In the genomic region with DNA sequence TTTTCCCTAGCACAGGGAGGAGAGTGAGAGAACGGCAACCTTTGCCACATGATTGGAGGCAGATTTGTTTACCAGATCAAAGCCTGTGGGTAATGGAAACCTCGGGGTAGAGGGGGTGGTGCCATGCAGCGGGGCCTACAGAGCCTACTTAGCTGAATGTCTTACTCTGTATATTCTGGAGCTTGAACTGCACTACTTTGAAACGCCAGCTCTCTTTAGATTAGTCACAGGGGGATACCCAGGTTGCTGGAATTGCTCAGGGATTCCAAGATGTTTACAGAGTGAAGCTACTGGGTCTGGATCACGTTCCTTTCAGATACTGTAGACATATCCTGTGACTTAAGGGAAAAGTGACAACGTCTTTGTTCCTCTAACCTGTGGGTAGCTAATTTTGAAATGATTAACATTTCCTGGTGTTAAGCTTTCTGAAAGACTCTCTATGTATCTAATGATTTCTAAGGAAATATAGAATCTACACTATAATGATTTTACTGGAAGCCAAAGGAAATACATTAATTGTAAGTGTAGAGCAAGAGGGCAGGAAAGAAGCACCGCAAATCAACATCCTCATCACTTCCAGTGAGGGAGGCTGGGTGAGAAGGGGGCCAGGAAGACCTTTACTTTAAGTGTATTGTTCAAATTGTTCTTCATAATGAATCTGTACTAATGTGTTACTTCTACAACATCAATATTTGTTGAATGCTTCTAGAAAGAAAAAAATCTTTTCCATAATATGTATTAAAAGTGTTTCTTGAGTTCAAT, we compare ENCODE assay signal across 10 cellular contexts.
DNase-seq lines count a peak whose midpoint lies in the region; ATAC-seq and TF ChIP-seq lines count a peak whose summit lies in the region.
"Had no signal": no experiment of that assay in that cellular context is flagged by ENCODE, and none has a peak within 500 bp of the region (broad histone marks: within the 10 kb centered on the region; RNA-seq: fewer than 3 reads in every experiment).

No MANE protein-coding gene starts in this region.

- DNase-seq in HK-2 (ENCODE audit: unreplicated experiment), result peak; percentile 33
- peak; percentile 5 for DNase-seq in activated T-cell treated with anti-CD3 and anti-CD28 coated beads for 1 hour (ENCODE audit: low read depth)
- peak; percentile 61 for DNase-seq in hepatocyte (ENCODE audit: low spot score)
- DNase-seq in stimulated activated CD4-positive, alpha-beta T cell treated with anti-CD3 and anti-CD28 coated beads, TNF-alpha, amount 100 ng/mL, for 48 hours (ENCODE audit: low read depth in 3 of 3), result peak; percentile 9 to 60 (median 31)
- no peak for DNase-seq in DMS153 treated with DMSO at 0.1 percent for 48 hours (lab: John Stamatoyannopoulos, UW; ENCODE audit: unreplicated experiment)
- DNase-seq in NCI-H2196 (lab: John Stamatoyannopoulos, UW; ENCODE audit: unreplicated experiment), result no peak
- DNase-seq in Right ventricle myocardium inferior (ENCODE audit: missing footprints), result no peak

- no peak overlapping the region for H3K4me3 ChIP-seq in hepatocyte

- 18% methylated on average over 7 of the region's 7 CpGs for WGBS in hepatocyte (ENCODE audit: low lambda C conversion rate, missing lambda C conversion rate)

- no peaks in the 10 kb centered on the region for H3K27me3 ChIP-seq in hepatocyte

- H3K4me1 ChIP-seq in hepatocyte (ENCODE audit: insufficient read depth), result peaks cover 16% of the 10 kb centered on the region

- H3K79me2 ChIP-seq in hepatocyte, result no peaks in the 10 kb centered on the region

- intact Hi-C loops in Right ventricle myocardium inferior (cut with DNase I), result no loop called here

- no peaks in the 10 kb centered on the region for H4K20me1 ChIP-seq in hepatocyte (ENCODE audit: insufficient read depth, poor library complexity, severe bottlenecking)

- H3K36me3 ChIP-seq in hepatocyte (replicated peaks; ENCODE audit: insufficient read depth, low read depth), result no peaks in the 10 kb centered on the region

- ATAC-seq in HG03097 (IDR thresholded peaks at IDR 0.05; ENCODE audit: low FRiP score, unreplicated experiment) (no peak), Right ventricle myocardium inferior (no peak)

- H3K27ac ChIP-seq in hepatocyte, result peak overlapping the region; percentile 76
- H3K27ac ChIP-seq: HL-60, VCaP had no signal

- H3K4me2 ChIP-seq in hepatocyte, result peak overlapping the region; percentile 63

- H3K9me2 ChIP-seq in hepatocyte (replicated peaks; ENCODE audit: insufficient read depth), result no peaks in the 10 kb centered on the region

- H2AFZ ChIP-seq in hepatocyte, result peak overlapping the region; percentile 37

- no peaks in the 10 kb centered on the region for H3K9me3 ChIP-seq in hepatocyte (ENCODE audit: low read depth)

- no peak for TF ChIP-seq CTCF in hepatocyte (IDR thresholded peaks at IDR 0.05; ENCODE audit: poor library complexity)

Comparison
In these comparisons a context has a peak if more than half of its experiments do, and no peak if none do; other contexts are left out.
1. DNase-seq: peak in HK-2 (single experiment), activated T-cell treated with anti-CD3 and anti-CD28 coated beads for 1 hour (single experiment), hepatocyte (single experiment) and stimulated activated CD4-positive, alpha-beta T cell treated with anti-CD3 and anti-CD28 coated beads, TNF-alpha, amount 100 ng/mL, for 48 hours (3 of 3); none in DMS153 treated with DMSO at 0.1 percent for 48 hours (single experiment), NCI-H2196 (single experiment) and Right ventricle myocardium inferior (single experiment).